Comparison of ENCODE assay signal across 1 cellular context in genomic region chr7:12737836-12738235, GRCh38.
A peak's percentile ranks its signal among the peaks of the same experiment; 100 is the strongest.
TF ChIP-seq lines count a peak whose summit lies in the region.

No MANE protein-coding gene starts in this region.

TF ChIP-seq in K562, 482 proteins besides CTCF, POLR2A, EP300 and RAD21 (continues in another document):
- TF ChIP-seq HDAC3 (IDR thresholded peaks at IDR 0.05; ENCODE audit: borderline replicate concordance, partially characterized antibody): no peak
- no peak for TF ChIP-seq LCOR (CRISPR knock-in tag; IDR thresholded peaks at IDR 0.05)
- no peak for TF ChIP-seq MED1 (CRISPR knock-in tag; IDR thresholded peaks at IDR 0.05; ENCODE audit: borderline replicate concordance)
- TF ChIP-seq ZNF507 (tag; conservative IDR thresholded peaks at IDR 0.05): no peak
- TF ChIP-seq FOXK1 (CRISPR knock-in tag; IDR thresholded peaks at IDR 0.05; ENCODE audit: borderline replicate concordance): no peak
- TF ChIP-seq CREBBP (IDR thresholded peaks at IDR 0.05; ENCODE audit: low read depth, low read length): no peak
- TF ChIP-seq FOXM1 (IDR thresholded peaks at IDR 0.05; ENCODE audit: low read depth): no peak
- no peak for TF ChIP-seq FOXM1 (CRISPR knock-in tag; IDR thresholded peaks at IDR 0.05; ENCODE audit: low read depth)
- no peak for TF ChIP-seq CHD1 (IDR thresholded peaks at IDR 0.05; ENCODE audit: low read length)
- TF ChIP-seq MYBL2 (IDR thresholded peaks at IDR 0.05; ENCODE audit: low read depth): no peak
- TF ChIP-seq MYBL2 (CRISPR knock-in tag; IDR thresholded peaks at IDR 0.05; ENCODE audit: borderline replicate concordance): no peak
- TF ChIP-seq SREBF2 (CRISPR knock-in tag; IDR thresholded peaks at IDR 0.05): no peak
- TF ChIP-seq NFE2L1 (tag; IDR thresholded peaks at IDR 0.05; ENCODE audit: borderline replicate concordance, low read depth): no peak
- no peak for TF ChIP-seq ZNF445 (CRISPR knock-in tag; IDR thresholded peaks at IDR 0.05; ENCODE audit: low read depth)
- no peak for TF ChIP-seq ZBTB43 (CRISPR knock-in tag; IDR thresholded peaks at IDR 0.05)
- no peak for TF ChIP-seq HLTF (IDR thresholded peaks at IDR 0.05)
- no peak for TF ChIP-seq NFIC (IDR thresholded peaks at IDR 0.05)
- peak; percentile 80 for TF ChIP-seq ZNF316 (IDR thresholded peaks at IDR 0.05)
- 0 out of 2 replicates have a peak, but pooled peaks have one; percentile 24 for TF ChIP-seq ARID1B (IDR thresholded peaks at IDR 0.05)
- no peak for TF ChIP-seq EP400 (IDR thresholded peaks at IDR 0.05)
- no peak for TF ChIP-seq TEAD2 (tag; IDR thresholded peaks at IDR 0.05)
- TF ChIP-seq MBD1 (CRISPR knock-in tag; IDR thresholded peaks at IDR 0.05): no peak
- TF ChIP-seq E2F1 (CRISPR knock-in tag; IDR thresholded peaks at IDR 0.05): no peak
- TF ChIP-seq ZNF780A (CRISPR knock-in tag; IDR thresholded peaks at IDR 0.05): no peak
- 0 out of 6 replicates have a peak, but pooled peaks of 1 of the 3 experiments have one; percentile 32 for TF ChIP-seq ZBTB11 (CRISPR knock-in tag; IDR thresholded peaks at IDR 0.05)
- no peak; the same call in 1 of the 2 replicates for TF ChIP-seq ADNP (tag; IDR thresholded peaks at IDR 0.05)
- no peak for TF ChIP-seq TRIM24 (IDR thresholded peaks at IDR 0.05)
- no peak for TF ChIP-seq ZSCAN29 (IDR thresholded peaks at IDR 0.05)
- TF ChIP-seq ZNF766 (CRISPR knock-in tag; conservative IDR thresholded peaks at IDR 0.05): peak; percentile 43; the same call in 1 of the 2 replicates
- no peak for TF ChIP-seq CHD4 (IDR thresholded peaks at IDR 0.05; ENCODE audit: insufficient read depth, insufficient replicate concordance, low read depth, low read length, poor library complexity, severe bottlenecking)
- no peak for TF ChIP-seq ZNF764 (CRISPR knock-in tag; IDR thresholded peaks at IDR 0.05; ENCODE audit: low read depth)
- TF ChIP-seq PTRF (tag; IDR thresholded peaks at IDR 0.05): 0 out of 2 replicates have a peak, but pooled peaks have one; percentile 64
- peak; percentile 61 for TF ChIP-seq C11orf30 (IDR thresholded peaks at IDR 0.05; ENCODE audit: low read depth)
- TF ChIP-seq NFRKB (IDR thresholded peaks at IDR 0.05; ENCODE audit: low read depth): no peak
- TF ChIP-seq YY1 (IDR thresholded peaks at IDR 0.05; ENCODE audit: borderline replicate concordance in 1 of 3, control insufficient read depth in 1 of 3, extremely low read depth in 1 of 3, insufficient read depth in 3 of 3, insufficient read length in 1 of 3, insufficient replicate concordance in 2 of 3, low read depth in 1 of 3, low read length in 2 of 3): no peak
- no peak for TF ChIP-seq CBFA2T2 (conservative IDR thresholded peaks at IDR 0.05)
- TF ChIP-seq ZBTB17 (CRISPR knock-in tag; IDR thresholded peaks at IDR 0.05): no peak
- no peak for TF ChIP-seq TFAP4 (CRISPR knock-in tag; IDR thresholded peaks at IDR 0.05; ENCODE audit: borderline replicate concordance)
- TF ChIP-seq ARID3B (CRISPR knock-in tag; IDR thresholded peaks at IDR 0.05; ENCODE audit: borderline replicate concordance): no peak
- no peak for TF ChIP-seq POLR3G (IDR thresholded peaks at IDR 0.05; ENCODE audit: extremely low read depth, insufficient read length, insufficient replicate concordance)
- no peak for TF ChIP-seq SRSF9 (IDR thresholded peaks at IDR 0.05; ENCODE audit: borderline replicate concordance, low read depth, low read length)
- TF ChIP-seq HOXB6 (CRISPR knock-in tag; IDR thresholded peaks at IDR 0.05; ENCODE audit: borderline replicate concordance): no peak
- no peak for TF ChIP-seq ZNF512 (tag; IDR thresholded peaks at IDR 0.05)
- no peak for TF ChIP-seq SMARCA4 (IDR thresholded peaks at IDR 0.05)
- TF ChIP-seq ZNF274 (IDR thresholded peaks at IDR 0.05; ENCODE audit: borderline replicate concordance, low read depth, low read length): no peak
- TF ChIP-seq HDGF (IDR thresholded peaks at IDR 0.05): no peak
- TF ChIP-seq SOX6 (IDR thresholded peaks at IDR 0.05): no peak
- TF ChIP-seq ZNF639 (CRISPR knock-in tag; conservative IDR thresholded peaks at IDR 0.05 in 1 of 2, IDR thresholded peaks at IDR 0.05 in 1 of 2): 0 out of 4 replicates have a peak, but pooled peaks of 1 of the 2 experiments have one; percentile 5
- no peak for TF ChIP-seq SMAD1 (IDR thresholded peaks at IDR 0.05; ENCODE audit: low read depth, low read length, partially characterized antibody)
- TF ChIP-seq TAF7 (tag; IDR thresholded peaks at IDR 0.05): no peak
- no peak for TF ChIP-seq PTBP1 (IDR thresholded peaks at IDR 0.05; ENCODE audit: low read depth, low read length)
